Comparison of ENCODE assay signal across 13 cellular contexts in the genomic region with DNA sequence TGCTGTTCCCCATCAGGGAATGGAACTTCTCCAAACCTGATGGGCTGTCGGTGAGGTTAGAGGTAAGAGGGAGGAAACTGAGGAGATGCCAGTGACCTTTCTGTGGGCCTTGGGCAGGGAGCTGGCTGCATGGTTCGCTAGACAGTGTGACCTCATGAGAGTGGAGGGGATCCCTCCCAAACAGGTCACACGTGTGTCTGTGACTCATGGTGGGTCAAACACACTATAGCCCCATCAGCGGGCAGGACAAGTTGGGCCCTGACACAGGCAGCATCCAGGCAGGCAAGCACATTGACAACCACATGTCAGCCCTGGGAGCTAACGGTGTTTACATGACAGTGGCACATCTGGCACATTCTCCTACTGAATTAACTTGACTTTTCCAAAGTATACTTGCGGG.
"Had no signal": no experiment of that assay in that cellular context is flagged by ENCODE, and none has a peak within 500 bp of the region (broad histone marks: within the 10 kb centered on the region; RNA-seq: fewer than 3 reads in every experiment).

No MANE protein-coding gene starts in this region.

- DNase-seq: activated naive CD8-positive, alpha-beta T cell treated with anti-CD3 and anti-CD28 coated beads, Interleukin-2, amount 10 ng/mL, durations not matched to agents 7 days and 5 days; activated T-cell treated with anti-CD3 and anti-CD28 coated beads, Interleukin-2, amount 50 U/mL, for 48 hours; amniotic stem cell; effector memory CD8-positive, alpha-beta T cell; esophagus squamous epithelium; retina; stimulated activated CD4-positive, alpha-beta T cell treated with anti-CD3 and anti-CD28 coated beads, Interleukin-4, amount 100 ng/mL, for 4 hours; stimulated activated naive CD8-positive, alpha-beta T cell treated with anti-CD3 and anti-CD28 coated beads, Interleukin-15, amount 100 ng/mL, for 72 hours; testis had no signal

- H3K9me3 ChIP-seq: esophagus squamous epithelium, gastroesophageal sphincter, SJSA1, testis had no signal

- H3K27ac ChIP-seq: esophagus squamous epithelium, gastroesophageal sphincter, SJSA1, testis had no signal

- H3K4me1 ChIP-seq: esophagus squamous epithelium, gastroesophageal sphincter, SJSA1, testis had no signal

- H3K36me3 ChIP-seq: esophagus squamous epithelium, gastroesophageal sphincter, SJSA1 had no signal

- H3K27me3 ChIP-seq: testis had no signal

- H3K4me3 ChIP-seq: esophagus squamous epithelium, gastroesophageal sphincter, SJSA1, testis had no signal

- FAIRE-seq: endothelial cell of umbilical vein, TTC549 had no signal

- ATAC-seq: gastroesophageal sphincter had no signal
